In genomic region chr3:149512073-149512782, GRCh38 we compare ENCODE assay signal across 2 cellular contexts.
TF ChIP-seq lines count a peak whose summit lies in the region.

No MANE protein-coding gene starts in this region.

TF ChIP-seq in GM23338, 12 proteins besides CTCF, POLR2A, EP300 and RAD21:
- no peak for TF ChIP-seq ETS1 (IDR thresholded peaks at IDR 0.05)
- TF ChIP-seq NANOG (IDR thresholded peaks at IDR 0.05; ENCODE audit: borderline replicate concordance), result no peak
- 0 out of 2 replicates have a peak, but pooled peaks have one; percentile 15 for TF ChIP-seq CREB1 (CRISPR knock-in tag; IDR thresholded peaks at IDR 0.05; ENCODE audit: low read depth)
- TF ChIP-seq EZH2phosphoT487 (IDR thresholded peaks at IDR 0.05; ENCODE audit: unreplicated experiment), result no peak
TF ChIP-seq in GM23338: peak in this region for 1.

TF ChIP-seq in HepG2, 621 proteins besides CTCF, POLR2A, EP300 and RAD21 (continues in another document):
- TF ChIP-seq ZNF724P (CRISPR knock-in tag; IDR thresholded peaks at IDR 0.05; ENCODE audit: borderline replicate concordance), result no peak
- no peak for TF ChIP-seq RNF2 (conservative IDR thresholded peaks at IDR 0.05; ENCODE audit: low read depth)
- TF ChIP-seq KAT7 (CRISPR knock-in tag; IDR thresholded peaks at IDR 0.05; ENCODE audit: borderline replicate concordance), result no peak
- TF ChIP-seq DMTF1 (CRISPR knock-in tag; IDR thresholded peaks at IDR 0.05), result no peak
- TF ChIP-seq ZBTB26 (CRISPR knock-in tag; IDR thresholded peaks at IDR 0.05; ENCODE audit: borderline replicate concordance), result no peak
- TF ChIP-seq SNAI1 (CRISPR knock-in tag; IDR thresholded peaks at IDR 0.05; ENCODE audit: borderline replicate concordance), result no peak
- TF ChIP-seq MNT (IDR thresholded peaks at IDR 0.05), result no peak
- no peak for TF ChIP-seq SKIL (CRISPR knock-in tag; IDR thresholded peaks at IDR 0.05; ENCODE audit: borderline replicate concordance)
- peak; percentile 61 for TF ChIP-seq NFE2L2 (IDR thresholded peaks at IDR 0.05; ENCODE audit: low read length)
- no peak for TF ChIP-seq MAZ (IDR thresholded peaks at IDR 0.05; ENCODE audit: borderline replicate concordance, low read depth, low read length)
- TF ChIP-seq MAZ (CRISPR knock-in tag; IDR thresholded peaks at IDR 0.05; ENCODE audit: low read depth), result 0 out of 2 replicates have a peak, but pooled peaks have one; percentile 30
- no peak for TF ChIP-seq ADNP (CRISPR knock-in tag; IDR thresholded peaks at IDR 0.05)
- 0 out of 4 replicates have a peak, but pooled peaks of 1 of the 2 experiments have one; percentile 20 for TF ChIP-seq KLF16 (CRISPR knock-in tag; IDR thresholded peaks at IDR 0.05)
- peak; percentile 54; the same call in 1 of the 2 replicates for TF ChIP-seq IRF2 (CRISPR knock-in tag; IDR thresholded peaks at IDR 0.05)
- TF ChIP-seq ZNF761 (CRISPR knock-in tag; conservative IDR thresholded peaks at IDR 0.05), result no peak
- TF ChIP-seq FIP1L1 (IDR thresholded peaks at IDR 0.05; ENCODE audit: borderline replicate concordance, insufficient read depth, low read depth, low read length), result no peak
- 0 out of 2 replicates have a peak, but pooled peaks have one; percentile 20 for TF ChIP-seq ARID5B (CRISPR knock-in tag; IDR thresholded peaks at IDR 0.05)
- peak; percentile 98 for TF ChIP-seq STAG1 (CRISPR knock-in tag; IDR thresholded peaks at IDR 0.05)
- 0 out of 2 replicates have a peak, but pooled peaks have one; percentile 30 for TF ChIP-seq KAT8 (CRISPR knock-in tag; IDR thresholded peaks at IDR 0.05)
- TF ChIP-seq MTF2 (CRISPR knock-in tag; IDR thresholded peaks at IDR 0.05; ENCODE audit: borderline replicate concordance), result no peak
- TF ChIP-seq ZGPAT (CRISPR knock-in tag; IDR thresholded peaks at IDR 0.05), result 0 out of 2 replicates have a peak, but pooled peaks have one; percentile 32
- peak; percentile 21; the same call in 1 of the 2 replicates for TF ChIP-seq HDAC2 (CRISPR knock-in tag; IDR thresholded peaks at IDR 0.05)
- peak in 1 of 2 experiments; percentile 74; a peak in 2 of 4 replicates for TF ChIP-seq HMGXB4 (CRISPR knock-in tag; IDR thresholded peaks at IDR 0.05; ENCODE audit: borderline replicate concordance in 1 of 2, low read depth in 1 of 2)
- 0 out of 2 replicates have a peak, but pooled peaks have one; percentile 52 for TF ChIP-seq ZNF317 (CRISPR knock-in tag; IDR thresholded peaks at IDR 0.05)
- TF ChIP-seq ZNF451 (CRISPR knock-in tag; IDR thresholded peaks at IDR 0.05), result no peak
- no peak for TF ChIP-seq ZBTB25 (CRISPR knock-in tag; IDR thresholded peaks at IDR 0.05)
- TF ChIP-seq MIXL1 (CRISPR knock-in tag; IDR thresholded peaks at IDR 0.05), result peak; percentile 38; the same call in 1 of the 2 replicates
